13 cellular contexts compared by ENCODE assay signal in the genomic region with DNA sequence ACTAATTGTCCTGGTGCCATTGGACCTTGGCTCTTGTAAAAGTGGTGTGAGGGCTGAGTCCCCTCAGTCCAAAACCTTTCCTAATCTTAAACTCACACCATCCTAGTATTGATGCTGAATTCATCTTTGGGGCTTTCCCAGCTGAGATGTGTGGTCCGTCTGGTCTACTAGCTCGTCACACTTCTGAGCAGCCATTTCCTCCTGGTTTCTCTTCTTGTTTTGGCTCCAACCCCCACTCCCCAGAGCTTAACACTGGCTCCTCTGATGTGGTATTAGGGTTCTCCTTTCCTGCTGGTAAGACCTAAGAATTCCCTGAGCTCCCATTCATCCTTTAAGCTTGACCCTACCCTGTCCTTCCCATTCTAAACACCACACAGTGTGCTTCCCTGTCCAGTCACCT.
DNase-seq lines count a peak whose midpoint lies in the region; ATAC-seq lines count a peak whose summit lies in the region.
"Had no signal": no experiment of that assay in that cellular context is flagged by ENCODE, and none has a peak within 500 bp of the region (broad histone marks: within the 10 kb centered on the region; RNA-seq: fewer than 3 reads in every experiment).

No MANE protein-coding gene starts in this region.

- no peaks in the 10 kb centered on the region for H3K36me3 Mint-ChIP-seq in activated T-helper 17 cell treated with anti-CD3 and anti-CD28 coated beads, Interleukin-2, amount 50 U/mL, for 72 hours (ENCODE audit: low read depth)

- H3K27ac Mint-ChIP-seq in activated T-helper 17 cell treated with anti-CD3 and anti-CD28 coated beads, Interleukin-2, amount 50 U/mL, for 72 hours: peak overlapping the region; percentile 82

- no peaks in the 10 kb centered on the region for H3K27me3 Mint-ChIP-seq in activated T-helper 17 cell treated with anti-CD3 and anti-CD28 coated beads, Interleukin-2, amount 50 U/mL, for 72 hours

- H3K4me1 Mint-ChIP-seq in activated T-helper 17 cell treated with anti-CD3 and anti-CD28 coated beads, Interleukin-2, amount 50 U/mL, for 72 hours: peaks cover 20% of the 10 kb centered on the region

- H3K9me3 Mint-ChIP-seq in activated T-helper 17 cell treated with anti-CD3 and anti-CD28 coated beads, Interleukin-2, amount 50 U/mL, for 72 hours: peaks cover 3% of the 10 kb centered on the region

- peak overlapping the region; percentile 58 for H3K4me3 Mint-ChIP-seq in activated T-helper 17 cell treated with anti-CD3 and anti-CD28 coated beads, Interleukin-2, amount 50 U/mL, for 72 hours

- DNase-seq in activated CD4-positive, CD25-positive, alpha-beta regulatory T cell (lab: John Stamatoyannopoulos, UW): no peak
- peak; percentile 22 for DNase-seq in stimulated activated CD8-positive, alpha-beta memory T cell treated with anti-CD3 and anti-CD28 coated beads, Interleukin-4, amount 100 ng/mL, for 24 hours (ENCODE audit: low read depth)
- DNase-seq in NCI-H774 (lab: John Stamatoyannopoulos, UW) (no peak), cerebellum (ENCODE audit: low spot score) (no peak)
- DNase-seq: hippocampal formation, left cardiac atrium, NCI-H146, NCI-H446, ovary had no signal

- peak; percentile 83 to 90 for ATAC-seq in activated CD4-positive, CD25-positive, alpha-beta regulatory T cell treated with anti-CD3 and anti-CD28 coated beads, Interleukin-2, amount 50 U/mL, for 24 hours
- ATAC-seq in HG02870 (IDR thresholded peaks at IDR 0.05; ENCODE audit: unreplicated experiment) (peak; percentile 55), HG03432 (IDR thresholded peaks at IDR 0.05; ENCODE audit: unreplicated experiment) (no peak)
- peak; percentile 97 for ATAC-seq in activated T-helper 17 cell treated with anti-CD3 and anti-CD28 coated beads, Interleukin-2, amount 50 U/mL, for 72 hours (replicated peaks)
- ATAC-seq: left cardiac atrium had no signal
